In the genomic region with DNA sequence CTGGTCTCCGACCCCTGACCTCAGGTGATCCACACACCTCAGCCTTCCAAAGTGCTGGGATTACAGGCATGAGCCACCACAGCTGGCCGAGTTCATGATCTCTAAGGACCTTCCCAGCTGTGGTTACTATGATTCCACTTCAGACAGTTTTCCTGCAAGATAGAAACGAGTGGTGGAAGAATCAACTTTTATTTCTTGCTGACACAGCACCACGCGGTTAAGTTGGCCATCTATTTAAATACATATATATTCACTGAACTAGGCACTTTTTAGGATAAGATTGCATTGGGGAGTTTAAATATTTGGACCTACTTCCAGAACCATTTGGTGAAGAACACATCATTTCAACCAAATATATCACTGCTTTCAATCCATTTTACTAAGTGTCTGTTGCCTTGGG, we compare ENCODE assay signal across 4 cellular contexts.
A peak's percentile ranks its signal among the peaks of the same experiment; 100 is the strongest.
TF ChIP-seq lines count a peak whose summit lies in the region.

No MANE protein-coding gene starts in this region.

TF ChIP-seq in HepG2, 621 proteins besides CTCF, POLR2A, EP300 and RAD21:
- TF ChIP-seq MAFF (IDR thresholded peaks at IDR 0.05; ENCODE audit: low read depth, low read length), result peak; percentile 76
- peak; percentile 61 to 86 for TF ChIP-seq MAFK (conservative IDR thresholded peaks at IDR 0.05 in 1 of 2, IDR thresholded peaks at IDR 0.05 in 1 of 2; ENCODE audit: low read length in 2 of 2)
- no peak for TF ChIP-seq KLF12 (CRISPR knock-in tag; IDR thresholded peaks at IDR 0.05; ENCODE audit: borderline replicate concordance)
TF ChIP-seq in HepG2: peak in this region for 2.

TF ChIP-seq in A549, 52 proteins besides CTCF, POLR2A, EP300 and RAD21:
- TF ChIP-seq MAFK (IDR thresholded peaks at IDR 0.05; ENCODE audit: partially characterized antibody) (peak; percentile 81), ZC3H11A (IDR thresholded peaks at IDR 0.05) (no peak)

TF ChIP-seq in IMR-90, 13 proteins besides CTCF, POLR2A, EP300 and RAD21:
- peak; percentile 68 for TF ChIP-seq MAFK (IDR thresholded peaks at IDR 0.05; ENCODE audit: low read depth, low read length)
- TF ChIP-seq, protein P1, sequence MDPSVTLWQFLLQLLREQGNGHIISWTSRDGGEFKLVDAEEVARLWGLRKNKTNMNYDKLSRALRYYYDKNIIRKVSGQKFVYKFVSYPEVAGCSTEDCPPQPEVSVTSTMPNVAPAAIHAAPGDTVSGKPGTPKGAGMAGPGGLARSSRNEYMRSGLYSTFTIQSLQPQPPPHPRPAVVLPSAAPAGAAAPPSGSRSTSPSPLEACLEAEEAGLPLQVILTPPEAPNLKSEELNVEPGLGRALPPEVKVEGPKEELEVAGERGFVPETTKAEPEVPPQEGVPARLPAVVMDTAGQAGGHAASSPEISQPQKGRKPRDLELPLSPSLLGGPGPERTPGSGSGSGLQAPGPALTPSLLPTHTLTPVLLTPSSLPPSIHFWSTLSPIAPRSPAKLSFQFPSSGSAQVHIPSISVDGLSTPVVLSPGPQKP (IDR thresholded peaks at IDR 0.05; ENCODE audit: borderline replicate concordance, low read depth, low read length), result no peak

TF ChIP-seq in K562, 482 proteins besides CTCF, POLR2A, EP300 and RAD21:
- TF ChIP-seq MAFK (IDR thresholded peaks at IDR 0.05; ENCODE audit: low read length) (peak; percentile 24; the same call in 1 of the 2 replicates), FOSL1 (tag; conservative IDR thresholded peaks at IDR 0.05) (no peak), ZNF316 (IDR thresholded peaks at IDR 0.05) (peak; percentile 45; the same call in 1 of the 2 replicates), ZNF431 (CRISPR knock-in tag; IDR thresholded peaks at IDR 0.05) (no peak), MAFG (tag; conservative IDR thresholded peaks at IDR 0.05) (peak; percentile 47), XRCC4 (IDR thresholded peaks at IDR 0.05; ENCODE audit: extremely low read depth, insufficient read depth, insufficient read length) (no peak), ZSCAN29 (IDR thresholded peaks at IDR 0.05) (no peak)
